Comparison of ENCODE assay signal across 8 cellular contexts in the genomic region with DNA sequence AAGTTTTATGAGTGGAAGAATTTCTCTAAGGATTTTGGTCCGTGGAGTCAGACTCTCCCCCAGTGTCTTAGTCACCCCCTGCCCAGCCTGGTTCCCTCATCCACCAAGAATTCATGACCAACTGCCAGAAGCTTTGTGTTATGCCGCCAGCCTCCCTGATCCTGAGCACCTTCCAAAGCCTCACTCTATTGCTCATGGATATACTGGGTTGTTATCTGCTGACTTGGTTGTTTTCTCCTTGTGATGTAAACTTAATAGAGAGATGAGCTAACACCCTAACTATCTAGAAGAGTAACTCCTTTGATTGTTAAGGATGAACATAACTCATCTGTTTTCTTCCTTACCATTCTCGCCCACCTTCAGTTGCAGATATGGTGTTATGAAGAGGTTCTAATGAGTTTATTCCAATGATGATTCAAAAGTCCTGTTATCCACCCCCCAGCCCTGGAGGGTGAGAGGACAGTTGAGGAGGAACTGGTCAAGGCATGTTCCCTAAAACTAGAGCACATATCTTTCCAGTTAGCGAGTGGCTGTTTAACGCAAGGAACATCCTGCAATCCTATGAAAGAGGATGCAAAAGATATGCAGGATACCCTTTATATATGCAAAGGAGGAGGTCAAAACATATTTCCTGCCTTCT. TPM values are rescaled to one million over a fixed set of nuclear protein-coding genes. Genes with fewer than 3 reads are reported as not detected.
DNase-seq lines count a peak whose midpoint lies in the region; ATAC-seq and TF ChIP-seq lines count a peak whose summit lies in the region.

No MANE protein-coding gene starts in this region.

- peak overlapping the region; percentile 93 for H3K9ac ChIP-seq in smooth muscle cell (ENCODE audit: low read depth)

- H2AFZ ChIP-seq in PC-9, result no peak overlapping the region
- no peak overlapping the region for H2AFZ ChIP-seq in smooth muscle cell (ENCODE audit: low read depth)

- no peaks in the 10 kb centered on the region for H3K36me3 ChIP-seq in PC-9 (ENCODE audit: low read depth)
- no peaks in the 10 kb centered on the region for H3K36me3 ChIP-seq in smooth muscle cell (ENCODE audit: low read depth)

- no TSS peak for BruUV-seq in PC-9 (replicated peaks; lab: Mats Ljungman, UMichigan)

- H3F3A ChIP-seq in PC-9 (ENCODE audit: insufficient read depth, low read depth), result no peaks in the 10 kb centered on the region
- no peaks in the 10 kb centered on the region for H3F3A ChIP-seq in smooth muscle cell (ENCODE audit: low read depth)

- peaks cover 23% of the 10 kb centered on the region for H3K27me3 Mint-ChIP-seq in T-helper 1 cell treated with Interleukin-12 subunit alpha and Interleukin-12 subunit beta and Interleukin-4 antibody, amounts not matched to agents 30 μg/mL and 1 μg/mL, for 36 hours (ENCODE audit: low read depth)

- intact Hi-C loops in PC-9 (cut with micrococcal nuclease; ENCODE audit: unreplicated experiment), result no loop called here

- H3K4me3 ChIP-seq in PC-9, result no peak overlapping the region
- no peak overlapping the region for H3K4me3 ChIP-seq in fibroblast of the aortic adventitia (ENCODE audit: low read depth, low read length)
- peak overlapping the region; percentile 78 for H3K4me3 ChIP-seq in smooth muscle cell

- no peak overlapping the region for H3K27ac Mint-ChIP-seq in T-helper 1 cell treated with Interleukin-12 subunit alpha and Interleukin-12 subunit beta and Interleukin-4 antibody, amounts not matched to agents 30 μg/mL and 1 μg/mL, for 36 hours

- ATAC-seq in GM18867 (IDR thresholded peaks at IDR 0.05; ENCODE audit: unreplicated experiment), result no peak

- H3K9me3 ChIP-seq in PC-9 (ENCODE audit: insufficient read depth, low read depth) (no peaks in the 10 kb centered on the region), smooth muscle cell (replicated peaks; ENCODE audit: low read depth) (no peaks in the 10 kb centered on the region)

- H3K9me2 ChIP-seq in PC-9 (ENCODE audit: insufficient read depth), result no peaks in the 10 kb centered on the region

- no peaks in the 10 kb centered on the region for H3K9me3 Mint-ChIP-seq in T-helper 1 cell treated with Interleukin-12 subunit alpha and Interleukin-12 subunit beta and Interleukin-4 antibody, amounts not matched to agents 30 μg/mL and 1 μg/mL, for 36 hours

- no peaks in the 10 kb centered on the region for H3K27me3 ChIP-seq in PC-9 (ENCODE audit: insufficient read depth, low read depth)
- H3K27me3 ChIP-seq in smooth muscle cell (ENCODE audit: low read depth), result no peaks in the 10 kb centered on the region

- no peak for TF ChIP-seq CTCF in PC-9 (conservative IDR thresholded peaks at IDR 0.05)
- no peak for TF ChIP-seq CTCF in fibroblast of the aortic adventitia (IDR thresholded peaks at IDR 0.05; ENCODE audit: insufficient read depth, low read length)
- TF ChIP-seq CTCF in smooth muscle cell (IDR thresholded peaks at IDR 0.05; ENCODE audit: borderline replicate concordance, insufficient read depth, poor library complexity, severe bottlenecking), result no peak

- CTCF ChIA-PET in PC-9 (lab: Charles Lee), result no interaction called here

- H4K20me1 ChIP-seq in PC-9 (ENCODE audit: insufficient read depth) (peaks cover 28% of the 10 kb centered on the region), smooth muscle cell (ENCODE audit: low read depth) (peaks cover 21% of the 10 kb centered on the region)

- H3K36me3 Mint-ChIP-seq in T-helper 1 cell treated with Interleukin-12 subunit alpha and Interleukin-12 subunit beta and Interleukin-4 antibody, amounts not matched to agents 30 μg/mL and 1 μg/mL, for 36 hours (ENCODE audit: low read depth), result peaks cover 3% of the 10 kb centered on the region

- WGBS in smooth muscle cell (ENCODE audit: low lambda C conversion rate), result 23% methylated on average over 5 of the region's 5 CpGs

- H3K27ac ChIP-seq in PC-9 (no peak overlapping the region), smooth muscle cell (ENCODE audit: low read depth) (peak overlapping the region; percentile 94)

- no peak for DNase-seq in T-helper 1 cell
- no peak for DNase-seq in PC-9
- DNase-seq in fibroblast of the aortic adventitia (ENCODE audit: low read depth), result peak; percentile 90
- DNase-seq in smooth muscle cell (lab: John Stamatoyannopoulos, UW; ENCODE audit: unreplicated experiment), result no peak
- no peak for DNase-seq in cerebellum (ENCODE audit: low spot score)
- DNase-seq in NK-92 (lab: John Stamatoyannopoulos, UW; ENCODE audit: unreplicated experiment), result no peak

- H3K4me1 Mint-ChIP-seq in T-helper 1 cell treated with Interleukin-12 subunit alpha and Interleukin-12 subunit beta and Interleukin-4 antibody, amounts not matched to agents 30 μg/mL and 1 μg/mL, for 36 hours (ENCODE audit: low read depth), result peaks cover 21% of the 10 kb centered on the region

- H3K4me1 ChIP-seq in PC-9 (replicated peaks; ENCODE audit: insufficient read depth) (peaks cover 15% of the 10 kb centered on the region), smooth muscle cell (ENCODE audit: low read depth) (peaks cover 19% of the 10 kb centered on the region)

- peak overlapping the region; percentile 97; the same call in 1 of the 2 replicates for H3K4me2 ChIP-seq in PC-9
- H3K4me2 ChIP-seq in smooth muscle cell, result peak overlapping the region; percentile 91

- peak overlapping the region; percentile 96 for H3K4me3 Mint-ChIP-seq in T-helper 1 cell treated with Interleukin-12 subunit alpha and Interleukin-12 subunit beta and Interleukin-4 antibody, amounts not matched to agents 30 μg/mL and 1 μg/mL, for 36 hours

- H3K79me2 ChIP-seq in PC-9 (ENCODE audit: low read depth) (peaks cover 31% of the 10 kb centered on the region), smooth muscle cell (ENCODE audit: low read depth) (peaks cover 26% of the 10 kb centered on the region)

- POLR2A ChIA-PET in PC-9 (lab: Charles Lee; ENCODE audit: unreplicated experiment), result interaction anchor here (0.6 kb wide), 1 partner anchor 25 kb away, joined by 15 read pairs; no protein-coding TSS in a partner anchor

RNA-seq across cellular contexts. Expression of a gene that starts 1.5 kb away (rescaled TPM):
- total RNA-seq in PC-9 (2021) (93.2 and 130 TPM in 2 replicates), fibroblast of the aortic adventitia (ENCODE audit: low replicate concordance) (41.9 and 73.5 TPM in 2 replicates), smooth muscle cell (58.0 and 83.8 TPM in 2 replicates), cerebellum (50.5 TPM)
- 110 and 115 TPM in 2 replicates for polyA plus RNA-seq in smooth muscle cell

RNA-seq across cellular contexts. Expression of a gene that starts 16.3 kb away (rescaled TPM):
- 0.35 and 0.55 TPM in 2 replicates for total RNA-seq in PC-9 (2021)
- not detected in 2 replicates for total RNA-seq in fibroblast of the aortic adventitia (ENCODE audit: low replicate concordance)
- 0.31 and 1.3 TPM in 2 replicates for total RNA-seq in smooth muscle cell
- 0.28 and 0.50 TPM in 2 replicates for polyA plus RNA-seq in smooth muscle cell
- total RNA-seq in cerebellum, result not detected

RNA-seq across cellular contexts. Expression of a gene that starts 36.1 kb away (rescaled TPM):
- not detected in 2 replicates for total RNA-seq in PC-9 (2021)
- total RNA-seq in fibroblast of the aortic adventitia (ENCODE audit: low replicate concordance), result 0.25 TPM in 1 of 2 replicates, not detected in the other
- not detected in 2 replicates for total RNA-seq in smooth muscle cell
- polyA plus RNA-seq in smooth muscle cell, result 0.80 TPM in 1 of 2 replicates, not detected in the other
- total RNA-seq in cerebellum, result 0.27 TPM

RNA-seq across cellular contexts. Expression of a gene that starts 51.6 kb away (rescaled TPM):
- total RNA-seq in PC-9 (2021), result not detected in 2 replicates
- not detected in 2 replicates for total RNA-seq in fibroblast of the aortic adventitia (ENCODE audit: low replicate concordance)
- total RNA-seq in smooth muscle cell, result not detected in 2 replicates
- polyA plus RNA-seq in smooth muscle cell, result not detected in 2 replicates
- total RNA-seq in cerebellum, result not detected

RNA-seq across cellular contexts. Expression of a gene that starts 51.7 kb away (rescaled TPM):
- 51.1 and 68.1 TPM in 2 replicates for total RNA-seq in PC-9 (2021)
- total RNA-seq in fibroblast of the aortic adventitia (ENCODE audit: low replicate concordance), result 46.9 and 71.7 TPM in 2 replicates
- 29.8 and 43.5 TPM in 2 replicates for total RNA-seq in smooth muscle cell
- 24.7 and 34.9 TPM in 2 replicates for polyA plus RNA-seq in smooth muscle cell
- total RNA-seq in cerebellum, result 43.9 TPM
